ENCODE assay signal across 8 cellular contexts in genomic region chr13:101628900-101629299, GRCh38.
"Had no signal": no experiment of that assay in that cellular context is flagged by ENCODE, and none has a peak within 500 bp of the region (broad histone marks: within the 10 kb centered on the region; RNA-seq: fewer than 3 reads in every experiment).

No MANE protein-coding gene starts in this region.

- ATAC-seq: K562 had no signal

- FAIRE-seq: K562 had no signal

- H3K4me3 ChIP-seq: GM23248, K562 had no signal

- DNase-seq: GM23248, GOT3, H9, HCEC 1CT, Kasumi-1, KG1 had no signal

- H3K27ac ChIP-seq: GM23248, HL-60 had no signal
